Comparison of ENCODE assay signal across 22 cellular contexts in the genomic region with DNA sequence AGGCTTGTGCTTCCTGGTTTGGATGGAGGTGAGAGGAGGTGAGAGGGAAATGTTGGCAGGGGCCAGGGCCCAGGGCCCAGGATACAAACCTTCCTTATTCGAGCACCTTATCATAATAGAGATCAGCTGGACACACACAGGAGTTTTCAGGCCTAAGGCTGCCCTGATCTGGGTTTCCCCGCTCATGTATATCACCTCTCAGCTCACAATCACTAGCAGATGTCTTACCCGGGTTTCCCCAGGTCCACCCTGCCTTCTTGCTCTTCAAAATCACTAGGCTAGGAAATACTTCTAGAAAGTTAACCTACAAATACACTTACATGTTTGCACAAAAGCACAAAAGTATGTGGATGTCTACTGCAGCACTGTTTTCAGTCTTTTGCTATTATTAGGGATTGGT. TPM values are rescaled to one million over a fixed set of nuclear protein-coding genes. Genes with fewer than 3 reads are reported as not detected.
"Had no signal": no experiment of that assay in that cellular context is flagged by ENCODE, and none has a peak within 500 bp of the region (broad histone marks: within the 10 kb centered on the region; RNA-seq: fewer than 3 reads in every experiment).

No MANE protein-coding gene starts in this region.

- H2AFZ ChIP-seq: neural progenitor cell had no signal

- H3K27ac ChIP-seq: esophagus squamous epithelium, heart right ventricle, neural progenitor cell, psoas muscle, thoracic aorta had no signal

- FAIRE-seq: bronchial epithelial cell, TTC549 had no signal

- H3K9me3 ChIP-seq: esophagus squamous epithelium, heart right ventricle, mucosa of descending colon, psoas muscle, thoracic aorta, upper lobe of left lung had no signal

- H3K27me3 ChIP-seq: esophagus squamous epithelium, heart right ventricle, neural progenitor cell, upper lobe of left lung had no signal

- H3K9ac ChIP-seq: neural progenitor cell had no signal

- H3K4me2 ChIP-seq: neural progenitor cell had no signal

- DNase-seq: activated CD4-positive, alpha-beta memory T cell treated with anti-CD3 and anti-CD28 coated beads for 36 hours; activated naive CD4-positive, alpha-beta T cell treated with anti-CD3 and anti-CD28 coated beads, Interleukin-2, amount 10 ng/mL, durations not matched to agents 7 days and 5 days; cerebellar nuclear complex; effector CD8-positive, alpha-beta T cell; esophagus squamous epithelium; heart right ventricle; kidney glomerular epithelial cell; mesenchymal stem cell; mucosa of descending colon; naive B cell; psoas muscle; stimulated activated CD4-positive, alpha-beta T cell treated with anti-CD3 and anti-CD28 coated beads, Interleukin-2, amount 100 ng/mL, for 24 hours; upper lobe of left lung had no signal

- H3K4me3 ChIP-seq: esophagus squamous epithelium, heart right ventricle, mucosa of descending colon, neural progenitor cell, psoas muscle, thoracic aorta, upper lobe of left lung had no signal

- ATAC-seq: heart right ventricle, mucosa of descending colon, psoas muscle, right cardiac atrium had no signal

RNA-seq across cellular contexts. Expression of a gene that starts 4.2 kb away (rescaled TPM):
- total RNA-seq: activated CD4-positive, alpha-beta memory T cell treated with anti-CD3 and anti-CD28 coated beads for 36 hours; activated T-helper 1 cell treated with anti-CD3 and anti-CD28 coated beads, Interleukin-12 subunit alpha, Interleukin-12 subunit beta, Interleukin-2, Interleukin-4 antibody, amounts not matched to agents 30 ng/mL and 10 ng/mL and 1 ng/mL, durations not matched to agents 14 hours and 24 hours and 36 hours; bronchial epithelial cell; esophagus squamous epithelium; osteocyte; skeletal muscle tissue; T-helper 2 cell treated with Interferon-gamma antibody and Interleukin-4, amounts not matched to agents 100 ng/mL and 5 ng/mL, for 36 hours; thoracic aorta had no signal

RNA-seq across cellular contexts. Expression of a gene that starts 28.6 kb away (rescaled TPM):
- total RNA-seq: activated T-helper 1 cell treated with anti-CD3 and anti-CD28 coated beads, Interleukin-12 subunit alpha, Interleukin-12 subunit beta, Interleukin-2, Interleukin-4 antibody, amounts not matched to agents 30 ng/mL and 10 ng/mL and 1 ng/mL, durations not matched to agents 14 hours and 24 hours and 36 hours; T-helper 2 cell treated with Interferon-gamma antibody and Interleukin-4, amounts not matched to agents 100 ng/mL and 5 ng/mL, for 36 hours; thoracic aorta had no signal
